In genomic region chr17:2244545-2245525, GRCh38 we compare ENCODE assay signal across 8 cellular contexts. TPM values are rescaled to one million over a fixed set of nuclear protein-coding genes. Genes with fewer than 3 reads are reported as not detected.
DNase-seq lines count a peak whose midpoint lies in the region; ATAC-seq, FAIRE-seq and TF ChIP-seq lines count a peak whose summit lies in the region.

No MANE protein-coding gene starts in this region.

- TF ChIP-seq CTCF in fibroblast of mammary gland (conservative IDR thresholded peaks at IDR 0.05; ENCODE audit: control insufficient read depth, insufficient read depth, low read depth, low read length) (peak; percentile 99), nephron progenitor cell (IDR thresholded peaks at IDR 0.05) (peak; percentile 94)

- no peaks in the 10 kb centered on the region for H3K27me3 Mint-ChIP-seq in activated T-helper 1 cell treated with anti-CD3 and anti-CD28 coated beads, Interleukin-12 subunit alpha, Interleukin-12 subunit beta, Interleukin-2, Interleukin-4 antibody, amounts not matched to agents 30 ng/mL and 10 ng/mL and 1 ng/mL, durations not matched to agents 14 hours and 24 hours and 36 hours (ENCODE audit: insufficient read depth)
- H3K27me3 Mint-ChIP-seq in nephron progenitor cell (ENCODE audit: low read depth, poor library complexity): no peaks in the 10 kb centered on the region

- H3K9me3 Mint-ChIP-seq in activated T-helper 1 cell treated with anti-CD3 and anti-CD28 coated beads, Interleukin-12 subunit alpha, Interleukin-12 subunit beta, Interleukin-2, Interleukin-4 antibody, amounts not matched to agents 30 ng/mL and 10 ng/mL and 1 ng/mL, durations not matched to agents 14 hours and 24 hours and 36 hours: peaks cover 3% of the 10 kb centered on the region
- H3K9me3 Mint-ChIP-seq in nephron progenitor cell: no peaks in the 10 kb centered on the region

- intact Hi-C loops in activated T-helper 1 cell treated with anti-CD3 and anti-CD28 coated beads, Interleukin-12 subunit alpha, Interleukin-12 subunit beta, Interleukin-2, Interleukin-4 antibody, amounts not matched to agents 30 ng/mL and 10 ng/mL and 1 ng/mL, durations not matched to agents 14 hours and 24 hours and 36 hours (cut with micrococcal nuclease): loop anchor here (1.0 kb wide), 6 partner anchors 8 to 191 kb away; no protein-coding TSS in a partner anchor

- H3K4me3 Mint-ChIP-seq in activated T-helper 1 cell treated with anti-CD3 and anti-CD28 coated beads, Interleukin-12 subunit alpha, Interleukin-12 subunit beta, Interleukin-2, Interleukin-4 antibody, amounts not matched to agents 30 ng/mL and 10 ng/mL and 1 ng/mL, durations not matched to agents 14 hours and 24 hours and 36 hours: no peak overlapping the region
- H3K4me3 Mint-ChIP-seq in nephron progenitor cell: no peak overlapping the region

- peaks cover 43% of the 10 kb centered on the region for H3K36me3 Mint-ChIP-seq in activated T-helper 1 cell treated with anti-CD3 and anti-CD28 coated beads, Interleukin-12 subunit alpha, Interleukin-12 subunit beta, Interleukin-2, Interleukin-4 antibody, amounts not matched to agents 30 ng/mL and 10 ng/mL and 1 ng/mL, durations not matched to agents 14 hours and 24 hours and 36 hours (ENCODE audit: low read depth)
- H3K36me3 Mint-ChIP-seq in nephron progenitor cell (ENCODE audit: low read depth): peaks cover 59% of the 10 kb centered on the region

- FAIRE-seq in RCC 7860 (lab: Jason Lieb, UNC): no peak

- H3K4me1 Mint-ChIP-seq in activated T-helper 1 cell treated with anti-CD3 and anti-CD28 coated beads, Interleukin-12 subunit alpha, Interleukin-12 subunit beta, Interleukin-2, Interleukin-4 antibody, amounts not matched to agents 30 ng/mL and 10 ng/mL and 1 ng/mL, durations not matched to agents 14 hours and 24 hours and 36 hours (ENCODE audit: low read depth): peaks cover 70% of the 10 kb centered on the region
- peaks cover 11% of the 10 kb centered on the region for H3K4me1 Mint-ChIP-seq in nephron progenitor cell

- DNase-seq in G401 (ENCODE audit: low spot score) (peak; percentile 84), RCC 7860 (ENCODE audit: low spot score) (peak; percentile 44), fibroblast of mammary gland (ENCODE audit: low read depth) (peak; percentile 96), nephron progenitor cell (peak; percentile 83)
- DNase-seq in Jurkat, Clone E6-1 (ENCODE audit: low read depth, low spot score): peak; percentile 64
- DNase-seq in activated T-helper 1 cell treated with anti-CD3 and anti-CD28 coated beads, Interleukin-12 subunit alpha, Interleukin-12 subunit beta, Interleukin-2, Interleukin-4 antibody, amounts not matched to agents 30 ng/mL and 10 ng/mL and 1 ng/mL, durations not matched to agents 14 hours and 24 hours and 36 hours (ENCODE audit: low spot score): peak; percentile 75
- peak; percentile 48 to 82 (median 70) for DNase-seq in stimulated activated naive CD4-positive, alpha-beta T cell (lab: John Stamatoyannopoulos, UW)

- peak overlapping the region; percentile 76 for H3K27ac Mint-ChIP-seq in activated T-helper 1 cell treated with anti-CD3 and anti-CD28 coated beads, Interleukin-12 subunit alpha, Interleukin-12 subunit beta, Interleukin-2, Interleukin-4 antibody, amounts not matched to agents 30 ng/mL and 10 ng/mL and 1 ng/mL, durations not matched to agents 14 hours and 24 hours and 36 hours
- no peak overlapping the region for H3K27ac Mint-ChIP-seq in nephron progenitor cell

- in situ Hi-C loops in G401 (cut with HindIII; ENCODE audit: low sequenced_read_pairs): no loop called here

- no peak for ATAC-seq in GM21786 (IDR thresholded peaks at IDR 0.05; ENCODE audit: unreplicated experiment)

- H3K4me3 ChIP-seq in Jurkat, Clone E6-1 (ENCODE audit: low read length): no peak overlapping the region
- H3K4me3 ChIP-seq in fibroblast of mammary gland (ENCODE audit: control insufficient read depth, low read depth, low read length): peak overlapping the region; percentile 6

RNA-seq across cellular contexts. Expression of gene SMG6, which starts 58.8 kb away (rescaled TPM):
- total RNA-seq in G401 (2014; rRNA removed; shearing (Covaris generic)): 13.3 and 17.6 TPM in 2 replicates
- polyA plus RNA-seq in Jurkat, Clone E6-1 (2012; ENCODE audit: insufficient read depth, insufficient read length): 28.0 TPM
- total RNA-seq in activated T-helper 1 cell treated with anti-CD3 and anti-CD28 coated beads, Interleukin-12 subunit alpha, Interleukin-12 subunit beta, Interleukin-2, Interleukin-4 antibody, amounts not matched to agents 30 ng/mL and 10 ng/mL and 1 ng/mL, durations not matched to agents 14 hours and 24 hours and 36 hours: 35.3 and 39.5 TPM in 2 replicates

RNA-seq across cellular contexts. Expression of gene SRR, which starts 58.9 kb away (rescaled TPM):
- 15.9 and 19.7 TPM in 2 replicates for total RNA-seq in G401 (2014; rRNA removed; shearing (Covaris generic))
- polyA plus RNA-seq in Jurkat, Clone E6-1 (2012; ENCODE audit: insufficient read depth, insufficient read length): 21.0 TPM
- total RNA-seq in activated T-helper 1 cell treated with anti-CD3 and anti-CD28 coated beads, Interleukin-12 subunit alpha, Interleukin-12 subunit beta, Interleukin-2, Interleukin-4 antibody, amounts not matched to agents 30 ng/mL and 10 ng/mL and 1 ng/mL, durations not matched to agents 14 hours and 24 hours and 36 hours: 14.9 and 17.4 TPM in 2 replicates

Comparison
In these comparisons a context has a peak if more than half of its experiments do, and no peak if none do; other contexts are left out.
1. DNase-seq: peak in every context shown above with its lines; median percentile 96 in fibroblast of mammary gland; 84 in G401; 83 in nephron progenitor cell; 75 in activated T-helper 1 cell treated with anti-CD3 and anti-CD28 coated beads, Interleukin-12 subunit alpha, Interleukin-12 subunit beta, Interleukin-2, Interleukin-4 antibody, amounts not matched to agents 30 ng/mL and 10 ng/mL and 1 ng/mL, durations not matched to agents 14 hours and 24 hours and 36 hours; 70 in stimulated activated naive CD4-positive, alpha-beta T cell; 64 in Jurkat, Clone E6-1; 44 in RCC 7860.